ENCODE assay signal across 9 cellular contexts in the genomic region with DNA sequence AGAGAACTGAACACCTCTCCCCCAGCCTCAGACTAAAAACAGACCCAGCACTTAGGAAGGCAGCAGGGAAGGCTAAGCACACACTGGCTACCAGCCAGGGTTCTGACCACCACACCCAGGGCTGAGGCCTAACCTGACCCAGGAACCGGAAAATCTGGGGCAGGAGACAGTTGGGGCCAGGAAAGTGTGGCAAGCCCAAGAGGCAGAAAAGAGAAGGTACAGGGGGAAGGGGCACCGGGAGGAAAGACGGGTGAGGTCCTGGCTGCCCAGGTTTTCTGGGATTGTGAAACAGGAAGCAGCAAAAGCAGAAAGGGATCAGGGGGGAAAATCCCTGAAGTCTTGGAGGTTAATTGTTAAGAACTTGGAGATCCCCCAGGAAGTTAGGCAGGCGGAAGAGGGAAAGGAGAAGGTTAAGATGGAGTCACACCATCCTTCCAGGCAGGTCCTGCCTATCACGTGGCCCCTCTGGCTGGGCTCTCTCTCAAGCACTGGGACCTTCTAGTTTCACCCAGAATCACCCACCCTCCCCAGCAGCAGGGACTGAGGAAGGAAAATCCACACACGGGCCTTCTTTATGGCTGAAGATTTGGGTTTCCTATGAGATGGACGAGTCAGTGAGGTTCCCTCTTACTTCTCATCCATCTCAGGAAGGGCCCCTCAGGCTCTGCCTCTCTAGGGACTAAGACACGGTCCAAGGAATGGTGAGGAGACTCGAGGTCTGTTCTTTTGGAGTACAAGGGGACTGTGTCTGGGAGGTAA. TPM values are rescaled to one million over a fixed set of nuclear protein-coding genes. Genes with fewer than 3 reads are reported as not detected.
DNase-seq lines count a peak whose midpoint lies in the region; ATAC-seq, FAIRE-seq and TF ChIP-seq lines count a peak whose summit lies in the region.
"Had no signal": no experiment of that assay in that cellular context is flagged by ENCODE, and none has a peak within 500 bp of the region (broad histone marks: within the 10 kb centered on the region; RNA-seq: fewer than 3 reads in every experiment).

No MANE protein-coding gene starts in this region.

- no peaks in the 10 kb centered on the region for H3K9me3 ChIP-seq in NT2/D1 (ENCODE audit: insufficient read depth, low read length)
- H3K9me3 ChIP-seq in mammary epithelial cell (replicated peaks; ENCODE audit: insufficient read depth, low read length), result no peaks in the 10 kb centered on the region
- no peaks in the 10 kb centered on the region for H3K9me3 ChIP-seq in HepG2 (ENCODE audit: low read length)
- H3K9me3 ChIP-seq in testis, result no peaks in the 10 kb centered on the region

- in situ Hi-C loops in mammary epithelial cell (cut with MboI; ENCODE audit: low sequenced_read_pairs in 2 of 2), result no loop called here
- in situ Hi-C loops in HepG2 (cut with HindIII; ENCODE audit: extremely low pct_ligation_motif_present, low pct_unique_long_range_greater_than_20kb), result no loop called here

- dilution Hi-C loops in mammary epithelial cell (cut with HindIII; ENCODE audit: low sequenced_read_pairs), result no loop called here

- peak overlapping the region; percentile 92 for H3K4me2 ChIP-seq in mammary epithelial cell (ENCODE audit: insufficient read depth, low read depth, low read length)
- peak overlapping the region; percentile 98 for H3K4me2 ChIP-seq in HepG2 (ENCODE audit: low read depth, low read length)

- H3K4me3 ChIP-seq in NT2/D1 (ENCODE audit: insufficient read length, low read depth), result peak overlapping the region; percentile 77
- peak overlapping the region; percentile 72 to 76 (median 72) for H3K4me3 ChIP-seq in mammary epithelial cell (replicated peaks in 1 of 3; ENCODE audit: insufficient read depth in 1 of 3, low read depth in 2 of 3, low read length in 3 of 3)
- H3K4me3 ChIP-seq in HepG2 (replicated peaks in 1 of 3; ENCODE audit: insufficient read depth in 1 of 3, low read depth in 2 of 3, low read length in 3 of 3), result peak overlapping the region; percentile 87 to 90 (median 88)
- H3K4me3 ChIP-seq in testis, result peak overlapping the region in 1 of 2 donors; percentile 99

- TF ChIP-seq EP300 in HepG2 (IDR thresholded peaks at IDR 0.05; ENCODE audit: low read depth in 2 of 2, low read length in 2 of 2) (no peak), HepG2 (CRISPR knock-in tag; IDR thresholded peaks at IDR 0.05; ENCODE audit: borderline replicate concordance) (no peak)

- FAIRE-seq in HepG2 (lab: Jason Lieb, UNC), result peak; percentile 81
- FAIRE-seq: A204.1 had no signal

- H3K9ac ChIP-seq in NT2/D1 (ENCODE audit: insufficient read length, low read depth), result peak overlapping the region; percentile 94
- H3K9ac ChIP-seq in mammary epithelial cell (ENCODE audit: insufficient read depth, low read length), result peak overlapping the region; percentile 99
- H3K9ac ChIP-seq in HepG2 (ENCODE audit: insufficient read depth, low read depth, low read length), result peak overlapping the region; percentile 95

- POLR2A ChIA-PET in HepG2 (lab: Yijun Ruan, JAX), result interaction anchor here (1.3 to 4.5 kb wide), 4 partner anchors 7 to 21 kb away, joined by 18 to 67 read pairs (median 41); a partner anchor contains a TSS

- no peak for TF ChIP-seq RAD21 in HepG2 (CRISPR knock-in tag; IDR thresholded peaks at IDR 0.05)

- no peaks in the 10 kb centered on the region for H3K27me3 ChIP-seq in NT2/D1 (ENCODE audit: insufficient read depth, insufficient read length)
- no peaks in the 10 kb centered on the region for H3K27me3 ChIP-seq in mammary epithelial cell (ENCODE audit: insufficient read depth, low read length)
- no peaks in the 10 kb centered on the region; a peak in 1 of 5 replicates for H3K27me3 ChIP-seq in HepG2 (ENCODE audit: control insufficient read depth in 1 of 2, insufficient read depth in 2 of 2, low read length in 2 of 2)
- H3K27me3 ChIP-seq in testis, result no peaks in the 10 kb centered on the region

- H3K27ac ChIP-seq in mammary epithelial cell (ENCODE audit: insufficient read depth, low read depth, low read length) (peak overlapping the region; percentile 100), HepG2 (ENCODE audit: extremely low read length, insufficient read depth, low read length) (peak overlapping the region; percentile 100), testis (peak overlapping the region; percentile 97)

- ATAC-seq in HepG2 (peak; percentile 16), HG02885 (IDR thresholded peaks at IDR 0.05; ENCODE audit: poor library complexity, unreplicated experiment) (no peak)

- TF ChIP-seq POLR2A in HepG2 (IDR thresholded peaks at IDR 0.05; ENCODE audit: insufficient read depth in 1 of 2, low read depth in 2 of 2, low read length in 2 of 2), result peak in 1 of 2 experiments; percentile 13; a peak in 3 of 4 replicates
- TF ChIP-seq POLR2A in testis (IDR thresholded peaks at IDR 0.05), result no peak

- DNase-seq in DMS 273 (lab: John Stamatoyannopoulos, UW; ENCODE audit: unreplicated experiment) (peak; percentile 62), DMS 273 treated with DMSO at 0.1 percent for 48 hours (lab: John Stamatoyannopoulos, UW) (no peak), NT2/D1 (ENCODE audit: low read depth, low spot score) (no peak), mammary epithelial cell (peak; percentile 90), HepG2 (ENCODE audit: low spot score) (peak; percentile 50), testis (peak; percentile 67), occipital lobe (lab: John Stamatoyannopoulos, UW) (no peak)

- H3K36me3 ChIP-seq in NT2/D1 (ENCODE audit: insufficient read depth, insufficient read length, low read length) (peaks cover 45% of the 10 kb centered on the region), mammary epithelial cell (ENCODE audit: insufficient read depth, low read length) (peaks cover 3% of the 10 kb centered on the region), HepG2 (replicated peaks in 1 of 2; ENCODE audit: control insufficient read depth in 1 of 2, insufficient read depth in 2 of 2, low read length in 2 of 2) (peaks cover 7 to 18% of the 10 kb centered on the region in 2 experiments; a peak in 4 of 5 replicates), testis (ENCODE audit: low read depth, missing control alignments) (no peaks in the 10 kb centered on the region)

- H4K20me1 ChIP-seq in mammary epithelial cell (ENCODE audit: insufficient read depth, low read length) (no peaks in the 10 kb centered on the region), HepG2 (ENCODE audit: insufficient read depth, low read length) (peaks cover 13% of the 10 kb centered on the region)

- BruUV-seq in mammary epithelial cell (replicated peaks; lab: Mats Ljungman, UMichigan) (no TSS peak), HepG2 (replicated peaks; lab: Mats Ljungman, UMichigan) (no TSS peak)

- intact Hi-C loops in mammary epithelial cell (cut with micrococcal nuclease) (loop anchor here (10.0 kb wide), 1 partner anchor 244 kb away; a partner anchor contains a TSS), HepG2 (cut with micrococcal nuclease; ENCODE audit: unreplicated experiment) (loop anchor here (2.0 kb wide), 1 partner anchor 20 kb away; a partner anchor contains a TSS), testis (cut with DNase I; ENCODE audit: low total_unique reads) (no loop called here)

- H3K4me1 ChIP-seq in NT2/D1 (ENCODE audit: insufficient read depth, insufficient read length) (peaks cover 49% of the 10 kb centered on the region), mammary epithelial cell (ENCODE audit: insufficient read depth, low read length) (peaks cover 50% of the 10 kb centered on the region), HepG2 (ENCODE audit: insufficient read depth, low read length) (peaks cover 53% of the 10 kb centered on the region), testis (peaks cover 56% of the 10 kb centered on the region)

- H2AFZ ChIP-seq in mammary epithelial cell (ENCODE audit: low read depth, low read length) (no peak overlapping the region), HepG2 (ENCODE audit: low read length) (no peak overlapping the region)

- TF ChIP-seq CTCF in mammary epithelial cell (conservative IDR thresholded peaks at IDR 0.05 in 1 of 2, IDR thresholded peaks at IDR 0.05 in 1 of 2; ENCODE audit: extremely low read depth in 1 of 2, insufficient read depth in 1 of 2, low read depth in 1 of 2, low read length in 2 of 2) (no peak), HepG2 (CRISPR knock-in tag; IDR thresholded peaks at IDR 0.05) (no peak), testis (IDR thresholded peaks at IDR 0.05) (no peak)

- CTCF ChIA-PET in mammary epithelial cell (lab: Charles Lee; ENCODE audit: low non-redundant PET) (no interaction called here), HepG2 (lab: Yijun Ruan, JAX; ENCODE audit: low intra/inter-chr PET ratio, low total read pairs) (no interaction called here)

- H3K79me2 ChIP-seq in mammary epithelial cell (ENCODE audit: insufficient read depth, low read length), result peaks cover 92% of the 10 kb centered on the region
- H3K79me2 ChIP-seq in HepG2 (ENCODE audit: insufficient read depth, low read length), result peaks cover 75% of the 10 kb centered on the region

- WGBS in mammary epithelial cell (ENCODE audit: low coverage, missing lambda C conversion rate), result 1% methylated on average over 7 of the region's 9 CpGs
- 3% methylated on average over 7 of the region's 9 CpGs for WGBS in HepG2 (ENCODE audit: low lambda C conversion rate)
- WGBS in testis, 2 donors, result 22 to 27% methylated on average over 9 of the region's 9 CpGs

RNA-seq across cellular contexts. Expression of a gene that starts 2.6 kb away (rescaled TPM):
- 100 to 1,000 TPM; 122 to 332 TPM for total RNA-seq in mammary epithelial cell
- 159 TPM for polyA plus RNA-seq in mammary epithelial cell
- polyA minus RNA-seq in mammary epithelial cell, result 309 TPM
- total RNA-seq in HepG2 (2016; rRNA removed; fragmentation: Illumina TruSeq; extraction: Trizol), result 183 and 196 TPM in 2 replicates
- total RNA-seq in HepG2 (2016; cell fraction: cytosol; rRNA removed; fragmentation: Illumina TruSeq; extraction: Trizol; ENCODE audit: low read depth), result 98.2 and 98.3 TPM in 2 replicates
- total RNA-seq in HepG2 (2016; cell fraction: insoluble cytoplasmic fraction; rRNA removed; fragmentation: Illumina TruSeq; extraction: Trizol), result 165 and 204 TPM in 2 replicates
- 258 and 266 TPM in 2 replicates for total RNA-seq in HepG2 (2016; cell fraction: membrane; rRNA removed; fragmentation: Illumina TruSeq; extraction: Trizol)
- 89.8 and 111 TPM in 2 replicates for total RNA-seq in HepG2 (2016; cell fraction: nucleus; rRNA removed; fragmentation: Illumina TruSeq; extraction: Trizol)
- polyA plus RNA-seq in HepG2 (2011; rRNA removed), result 128 and 156 TPM in 2 replicates
- polyA plus RNA-seq in HepG2 (2011; cell fraction: cytosol; rRNA removed), result 115 and 119 TPM in 2 replicates
- 57.2 and 81.2 TPM in 2 replicates for polyA plus RNA-seq in HepG2 (2011; cell fraction: nucleus; rRNA removed)
- 124 and 162 TPM in 2 replicates for polyA plus RNA-seq in HepG2 (2012)
- 177 and 192 TPM in 2 replicates for polyA plus RNA-seq in HepG2 (2016; cell fraction: cytosol; fragmentation: Illumina TruSeq; extraction: Trizol; ENCODE audit: low read depth)
- polyA plus RNA-seq in HepG2 (2016; cell fraction: insoluble cytoplasmic fraction; fragmentation: Illumina TruSeq; extraction: Trizol; ENCODE audit: low read depth), result 263 and 292 TPM in 2 replicates
- 342 and 343 TPM in 2 replicates for polyA plus RNA-seq in HepG2 (2016; cell fraction: membrane; fragmentation: Illumina TruSeq; extraction: Trizol; ENCODE audit: low read depth)
- 211 and 230 TPM in 2 replicates for polyA plus RNA-seq in HepG2 (2016; cell fraction: nucleus; fragmentation: Illumina TruSeq; extraction: Trizol; ENCODE audit: insufficient read depth, low read depth)
- polyA minus RNA-seq in HepG2 (2011; rRNA and poly(A)+ RNA removed; ENCODE audit: low replicate concordance), result 134 and 389 TPM in 2 replicates
- polyA minus RNA-seq in HepG2 (2011; cell fraction: cytosol; rRNA and poly(A)+ RNA removed), result 64.6 and 71.8 TPM in 2 replicates
- 30.8 and 31.2 TPM in 2 replicates for polyA minus RNA-seq in HepG2 (2011; cell fraction: nucleus; rRNA and poly(A)+ RNA removed)
- 10 to 100 TPM; 78.2 to 97.7 TPM for total RNA-seq in testis
- 133 TPM for polyA plus RNA-seq in testis (ENCODE audit: insufficient read depth, low read depth, low replicate concordance)
- 61.6 TPM for total RNA-seq in occipital lobe

RNA-seq across cellular contexts. Expression of a gene that starts 8.0 kb away (rescaled TPM):
- total RNA-seq in mammary epithelial cell (10 to 100 TPM; 25.0 to 86.1 TPM), HepG2 (2016; rRNA removed; fragmentation: Illumina TruSeq; extraction: Trizol) (42.9 and 45.7 TPM in 2 replicates), testis (10 to 100 TPM; 36.6 to 51.7 TPM), occipital lobe (10.6 TPM)
- polyA plus RNA-seq in mammary epithelial cell (121 TPM), HepG2 (2011; rRNA removed) (37.7 and 38.1 TPM in 2 replicates), testis (ENCODE audit: insufficient read depth, low read depth, low replicate concordance) (101 TPM)
- 34.3 TPM for polyA minus RNA-seq in mammary epithelial cell
- total RNA-seq in HepG2 (2016; cell fraction: cytosol; rRNA removed; fragmentation: Illumina TruSeq; extraction: Trizol; ENCODE audit: low read depth), result 18.3 and 22.1 TPM in 2 replicates
- 43.5 and 49.0 TPM in 2 replicates for total RNA-seq in HepG2 (2016; cell fraction: insoluble cytoplasmic fraction; rRNA removed; fragmentation: Illumina TruSeq; extraction: Trizol)
- 21.2 and 21.3 TPM in 2 replicates for total RNA-seq in HepG2 (2016; cell fraction: membrane; rRNA removed; fragmentation: Illumina TruSeq; extraction: Trizol)
- total RNA-seq in HepG2 (2016; cell fraction: nucleus; rRNA removed; fragmentation: Illumina TruSeq; extraction: Trizol), result 13.5 and 22.5 TPM in 2 replicates
- polyA plus RNA-seq in HepG2 (2011; cell fraction: cytosol; rRNA removed), result 28.3 and 29.4 TPM in 2 replicates
- 15.0 and 17.2 TPM in 2 replicates for polyA plus RNA-seq in HepG2 (2011; cell fraction: nucleus; rRNA removed)
- 29.0 TPM in 2 replicates for polyA plus RNA-seq in HepG2 (2012)
- polyA plus RNA-seq in HepG2 (2016; cell fraction: cytosol; fragmentation: Illumina TruSeq; extraction: Trizol; ENCODE audit: low read depth), result 21.1 and 21.8 TPM in 2 replicates
- polyA plus RNA-seq in HepG2 (2016; cell fraction: insoluble cytoplasmic fraction; fragmentation: Illumina TruSeq; extraction: Trizol; ENCODE audit: low read depth), result 58.3 and 58.4 TPM in 2 replicates
- polyA plus RNA-seq in HepG2 (2016; cell fraction: membrane; fragmentation: Illumina TruSeq; extraction: Trizol; ENCODE audit: low read depth), result 18.3 and 20.0 TPM in 2 replicates
- polyA plus RNA-seq in HepG2 (2016; cell fraction: nucleus; fragmentation: Illumina TruSeq; extraction: Trizol; ENCODE audit: insufficient read depth, low read depth), result 39.4 and 46.6 TPM in 2 replicates
- polyA minus RNA-seq in HepG2 (2011; rRNA and poly(A)+ RNA removed; ENCODE audit: low replicate concordance), result 13.2 and 67.4 TPM in 2 replicates
- polyA minus RNA-seq in HepG2 (2011; cell fraction: cytosol; rRNA and poly(A)+ RNA removed), result 8.8 and 9.7 TPM in 2 replicates
- 5.7 and 8.6 TPM in 2 replicates for polyA minus RNA-seq in HepG2 (2011; cell fraction: nucleus; rRNA and poly(A)+ RNA removed)

RNA-seq across cellular contexts. Expression of a gene that starts 18.5 kb away (rescaled TPM):
- total RNA-seq in mammary epithelial cell, result 10 to 100 TPM; 22.2 to 69.7 TPM
- polyA plus RNA-seq in mammary epithelial cell, result 102 TPM
- 169 TPM for polyA minus RNA-seq in mammary epithelial cell
- 24.2 and 26.8 TPM in 2 replicates for total RNA-seq in HepG2 (2016; rRNA removed; fragmentation: Illumina TruSeq; extraction: Trizol)
- 6.3 and 7.3 TPM in 2 replicates for total RNA-seq in HepG2 (2016; cell fraction: cytosol; rRNA removed; fragmentation: Illumina TruSeq; extraction: Trizol; ENCODE audit: low read depth)
- 24.6 and 27.1 TPM in 2 replicates for total RNA-seq in HepG2 (2016; cell fraction: insoluble cytoplasmic fraction; rRNA removed; fragmentation: Illumina TruSeq; extraction: Trizol)
- total RNA-seq in HepG2 (2016; cell fraction: membrane; rRNA removed; fragmentation: Illumina TruSeq; extraction: Trizol), result 22.6 and 26.4 TPM in 2 replicates
- 22.4 and 23.7 TPM in 2 replicates for total RNA-seq in HepG2 (2016; cell fraction: nucleus; rRNA removed; fragmentation: Illumina TruSeq; extraction: Trizol)
- polyA plus RNA-seq in HepG2 (2011; rRNA removed), result 40.5 and 46.3 TPM in 2 replicates
- 40.1 and 44.6 TPM in 2 replicates for polyA plus RNA-seq in HepG2 (2011; cell fraction: cytosol; rRNA removed)
- 26.1 and 27.1 TPM in 2 replicates for polyA plus RNA-seq in HepG2 (2011; cell fraction: nucleus; rRNA removed)
- 30.8 and 33.7 TPM in 2 replicates for polyA plus RNA-seq in HepG2 (2012)
- polyA plus RNA-seq in HepG2 (2016; cell fraction: cytosol; fragmentation: Illumina TruSeq; extraction: Trizol; ENCODE audit: low read depth), result 8.0 and 9.1 TPM in 2 replicates
- polyA plus RNA-seq in HepG2 (2016; cell fraction: insoluble cytoplasmic fraction; fragmentation: Illumina TruSeq; extraction: Trizol; ENCODE audit: low read depth), result 48.3 and 56.0 TPM in 2 replicates
- polyA plus RNA-seq in HepG2 (2016; cell fraction: membrane; fragmentation: Illumina TruSeq; extraction: Trizol; ENCODE audit: low read depth), result 22.7 and 25.6 TPM in 2 replicates
- 56.0 and 57.2 TPM in 2 replicates for polyA plus RNA-seq in HepG2 (2016; cell fraction: nucleus; fragmentation: Illumina TruSeq; extraction: Trizol; ENCODE audit: insufficient read depth, low read depth)
- polyA minus RNA-seq in HepG2 (2011; rRNA and poly(A)+ RNA removed; ENCODE audit: low replicate concordance), result 57.9 and 206 TPM in 2 replicates
- polyA minus RNA-seq in HepG2 (2011; cell fraction: cytosol; rRNA and poly(A)+ RNA removed), result 24.3 and 33.6 TPM in 2 replicates
- polyA minus RNA-seq in HepG2 (2011; cell fraction: nucleus; rRNA and poly(A)+ RNA removed), result 23.6 and 34.9 TPM in 2 replicates
- total RNA-seq in testis, result 10 to 100 TPM; 53.3 to 62.0 TPM
- 68.3 TPM for polyA plus RNA-seq in testis (ENCODE audit: insufficient read depth, low read depth, low replicate concordance)
- total RNA-seq in occipital lobe, result 16.2 TPM

RNA-seq across cellular contexts. Expression of a gene that starts 20.3 kb away (rescaled TPM):
- total RNA-seq in mammary epithelial cell (10 to 100 TPM; 27.0 to 42.7 TPM), HepG2 (2016; rRNA removed; fragmentation: Illumina TruSeq; extraction: Trizol) (17.8 and 19.8 TPM in 2 replicates), testis (100 to 1,000 TPM in 1 of 2 donors, 10 to 100 TPM in 1; 60.9 to 150 TPM), occipital lobe (6.2 TPM)
- polyA plus RNA-seq in mammary epithelial cell (62.3 TPM), HepG2 (2011; rRNA removed) (21.3 and 22.8 TPM in 2 replicates), testis (ENCODE audit: insufficient read depth, low read depth, low replicate concordance) (223 TPM)
- polyA minus RNA-seq in mammary epithelial cell, result 33.3 TPM
- total RNA-seq in HepG2 (2016; cell fraction: cytosol; rRNA removed; fragmentation: Illumina TruSeq; extraction: Trizol; ENCODE audit: low read depth), result 4.3 and 4.7 TPM in 2 replicates
- total RNA-seq in HepG2 (2016; cell fraction: insoluble cytoplasmic fraction; rRNA removed; fragmentation: Illumina TruSeq; extraction: Trizol), result 17.0 and 17.7 TPM in 2 replicates
- 13.2 and 14.0 TPM in 2 replicates for total RNA-seq in HepG2 (2016; cell fraction: membrane; rRNA removed; fragmentation: Illumina TruSeq; extraction: Trizol)
- total RNA-seq in HepG2 (2016; cell fraction: nucleus; rRNA removed; fragmentation: Illumina TruSeq; extraction: Trizol), result 9.6 and 14.9 TPM in 2 replicates
- polyA plus RNA-seq in HepG2 (2011; cell fraction: cytosol; rRNA removed), result 14.8 and 16.6 TPM in 2 replicates
- polyA plus RNA-seq in HepG2 (2011; cell fraction: nucleus; rRNA removed), result 7.5 and 8.0 TPM in 2 replicates
- 13.2 and 14.7 TPM in 2 replicates for polyA plus RNA-seq in HepG2 (2012)
- polyA plus RNA-seq in HepG2 (2016; cell fraction: cytosol; fragmentation: Illumina TruSeq; extraction: Trizol; ENCODE audit: low read depth), result 4.2 and 5.1 TPM in 2 replicates
- polyA plus RNA-seq in HepG2 (2016; cell fraction: insoluble cytoplasmic fraction; fragmentation: Illumina TruSeq; extraction: Trizol; ENCODE audit: low read depth), result 31.5 and 36.7 TPM in 2 replicates
- polyA plus RNA-seq in HepG2 (2016; cell fraction: membrane; fragmentation: Illumina TruSeq; extraction: Trizol; ENCODE audit: low read depth), result 12.8 and 15.4 TPM in 2 replicates
- polyA plus RNA-seq in HepG2 (2016; cell fraction: nucleus; fragmentation: Illumina TruSeq; extraction: Trizol; ENCODE audit: insufficient read depth, low read depth), result 21.4 and 24.7 TPM in 2 replicates
- 27.7 and 116 TPM in 2 replicates for polyA minus RNA-seq in HepG2 (2011; rRNA and poly(A)+ RNA removed; ENCODE audit: low replicate concordance)
- polyA minus RNA-seq in HepG2 (2011; cell fraction: cytosol; rRNA and poly(A)+ RNA removed), result 9.0 and 13.8 TPM in 2 replicates
- 11.8 and 21.6 TPM in 2 replicates for polyA minus RNA-seq in HepG2 (2011; cell fraction: nucleus; rRNA and poly(A)+ RNA removed)

RNA-seq across cellular contexts. Expression of a gene that starts 20.6 kb away (rescaled TPM):
- total RNA-seq in mammary epithelial cell (10 to 100 TPM in 1 of 2 donors, 1 to 10 TPM in 1; 9.3 to 24.3 TPM), HepG2 (2016; rRNA removed; fragmentation: Illumina TruSeq; extraction: Trizol) (8.1 and 11.9 TPM in 2 replicates), testis (10 to 100 TPM; 34.1 to 69.0 TPM), occipital lobe (9.2 TPM)
- polyA plus RNA-seq in mammary epithelial cell (10.5 TPM), HepG2 (2011; rRNA removed) (24.0 and 26.3 TPM in 2 replicates), testis (ENCODE audit: insufficient read depth, low read depth, low replicate concordance) (50.5 TPM)
- 19.3 TPM for polyA minus RNA-seq in mammary epithelial cell
- total RNA-seq in HepG2 (2016; cell fraction: cytosol; rRNA removed; fragmentation: Illumina TruSeq; extraction: Trizol; ENCODE audit: low read depth), result 4.8 and 7.1 TPM in 2 replicates
- 8.7 and 14.6 TPM in 2 replicates for total RNA-seq in HepG2 (2016; cell fraction: insoluble cytoplasmic fraction; rRNA removed; fragmentation: Illumina TruSeq; extraction: Trizol)
- 7.4 and 7.9 TPM in 2 replicates for total RNA-seq in HepG2 (2016; cell fraction: membrane; rRNA removed; fragmentation: Illumina TruSeq; extraction: Trizol)
- total RNA-seq in HepG2 (2016; cell fraction: nucleus; rRNA removed; fragmentation: Illumina TruSeq; extraction: Trizol), result 8.7 and 16.4 TPM in 2 replicates
- 15.1 and 18.0 TPM in 2 replicates for polyA plus RNA-seq in HepG2 (2011; cell fraction: cytosol; rRNA removed)
- 45.6 and 53.5 TPM in 2 replicates for polyA plus RNA-seq in HepG2 (2011; cell fraction: nucleus; rRNA removed)
- polyA plus RNA-seq in HepG2 (2012), result 18.4 and 20.2 TPM in 2 replicates
- polyA plus RNA-seq in HepG2 (2016; cell fraction: cytosol; fragmentation: Illumina TruSeq; extraction: Trizol; ENCODE audit: low read depth), result 4.1 and 5.6 TPM in 2 replicates
- 7.1 and 9.1 TPM in 2 replicates for polyA plus RNA-seq in HepG2 (2016; cell fraction: insoluble cytoplasmic fraction; fragmentation: Illumina TruSeq; extraction: Trizol; ENCODE audit: low read depth)
- 6.4 and 8.1 TPM in 2 replicates for polyA plus RNA-seq in HepG2 (2016; cell fraction: membrane; fragmentation: Illumina TruSeq; extraction: Trizol; ENCODE audit: low read depth)
- polyA plus RNA-seq in HepG2 (2016; cell fraction: nucleus; fragmentation: Illumina TruSeq; extraction: Trizol; ENCODE audit: insufficient read depth, low read depth), result 35.7 and 36.8 TPM in 2 replicates
- 28.4 and 53.9 TPM in 2 replicates for polyA minus RNA-seq in HepG2 (2011; rRNA and poly(A)+ RNA removed; ENCODE audit: low replicate concordance)
- polyA minus RNA-seq in HepG2 (2011; cell fraction: cytosol; rRNA and poly(A)+ RNA removed), result 9.3 and 11.1 TPM in 2 replicates
- polyA minus RNA-seq in HepG2 (2011; cell fraction: nucleus; rRNA and poly(A)+ RNA removed), result 16.1 and 19.6 TPM in 2 replicates

Comparison
In these comparisons a context has a peak if more than half of its experiments do, and no peak if none do; other contexts are left out.
1. DNase-seq: peak in DMS 273 (single experiment), mammary epithelial cell (single experiment), HepG2 (single experiment) and testis (single experiment); none in DMS 273 treated with DMSO at 0.1 percent for 48 hours (single experiment), NT2/D1 (single experiment) and occipital lobe (single experiment).
2. Peak in every context shown above with its lines, with median percentiles within 50 percentile points of each other: H3K9ac ChIP-seq and H3K27ac ChIP-seq.